ENCODE assay signal across 19 cellular contexts in genomic region chr21:30349572-30349971, GRCh38. TPM values are rescaled to one million over a fixed set of nuclear protein-coding genes. Genes with fewer than 3 reads are reported as not detected.
DNase-seq lines count a peak whose midpoint lies in the region; ATAC-seq, FAIRE-seq and TF ChIP-seq lines count a peak whose summit lies in the region.
"Had no signal": no experiment of that assay in that cellular context is flagged by ENCODE, and none has a peak within 500 bp of the region (broad histone marks: within the 10 kb centered on the region; RNA-seq: fewer than 3 reads in every experiment).

No MANE protein-coding gene starts in this region.

- peaks cover 8 to 15% of the 10 kb centered on the region in 2 experiments; a peak in 4 of 5 replicates for H3K9me3 Mint-ChIP-seq in H9
- no peaks in the 10 kb centered on the region for H3K9me3 Mint-ChIP-seq in activated T-helper 1 cell treated with anti-CD3 and anti-CD28 coated beads, Interleukin-12 subunit alpha, Interleukin-12 subunit beta, Interleukin-2, Interleukin-4 antibody, amounts not matched to agents 30 ng/mL and 10 ng/mL and 1 ng/mL, durations not matched to agents 14 hours and 24 hours and 36 hours

- CTCF ChIA-PET in GM10248 (lab: Yijun Ruan, JAX) = interaction anchor here (0.7 to 1.4 kb wide), 3 partner anchors 9 to 81 kb away, joined by 3 read pairs; no protein-coding TSS in a partner anchor

- H3K79me1 ChIP-seq in mesendoderm (ENCODE audit: low read length) (no peaks in the 10 kb centered on the region), H9 (ENCODE audit: insufficient read depth, low read depth, low read length, poor library complexity, severe bottlenecking) (no peaks in the 10 kb centered on the region)

- WGBS in mesendoderm (ENCODE audit: extremely low coverage, insufficient coverage, low lambda C conversion rate) = no CpG with 5 or more reads among the region's 3 CpGs
- WGBS in H9 (ENCODE audit: extremely low coverage, insufficient read length, low lambda C conversion rate) = no CpG with 5 or more reads among the region's 3 CpGs

- no peak overlapping the region for H3K27ac ChIP-seq in RWPE2 (ENCODE audit: poor library complexity, severe bottlenecking)
- no peak overlapping the region for H3K27ac ChIP-seq in mesendoderm (ENCODE audit: low read depth, low read length)
- no peak overlapping the region for H3K27ac ChIP-seq in H9 (ENCODE audit: insufficient read length, low read depth, low read length)
- no peak overlapping the region for H3K27ac ChIP-seq in kidney (ENCODE audit: low read depth in 2 of 2, low read length in 2 of 2)
- H3K27ac ChIP-seq: Peyer's patch had no signal

- no peak overlapping the region for H4K8ac ChIP-seq in mesendoderm (ENCODE audit: low read depth, low read length)
- H4K8ac ChIP-seq in H9 (replicated peaks; ENCODE audit: insufficient read length, low read depth, low read length) = no peak overlapping the region

- H3K4ac ChIP-seq in mesendoderm (ENCODE audit: low read depth, low read length) (no peak overlapping the region), H9 (ENCODE audit: low read depth, low read length) (no peak overlapping the region)

- H3K56ac ChIP-seq in mesendoderm (ENCODE audit: low read length) (no peak overlapping the region), H9 (ENCODE audit: insufficient read length, low read depth, low read length) (no peak overlapping the region)

- DNase-seq in Daoy (ENCODE audit: low read depth) = peak; percentile 30
- DNase-seq in NCI-H146 treated with DMSO at 0.1 percent for 48 hours (lab: John Stamatoyannopoulos, UW; ENCODE audit: unreplicated experiment) = peak; percentile 52
- no peak for DNase-seq in RWPE2 (ENCODE audit: low spot score)
- DNase-seq in mesendoderm = peak; percentile 21
- no peak for DNase-seq in H9
- no peak for DNase-seq in GM10248 (ENCODE audit: extremely low spot score)
- no peak for DNase-seq in kidney
- no peak for DNase-seq in activated T-helper 1 cell treated with anti-CD3 and anti-CD28 coated beads, Interleukin-12 subunit alpha, Interleukin-12 subunit beta, Interleukin-2, Interleukin-4 antibody, amounts not matched to agents 30 ng/mL and 10 ng/mL and 1 ng/mL, durations not matched to agents 14 hours and 24 hours and 36 hours (ENCODE audit: low spot score)
- DNase-seq: ACHN; Calu3; CD4-positive, CD25-positive, alpha-beta regulatory T cell; GOT3; NCI-H1417 treated with DMSO at 0.1 percent for 48 hours; NCI-H2081 treated with DMSO at 0.1 percent for 48 hours; NCI-H345; NCI-H774; Peyer's patch had no signal

- intact Hi-C loops in kidney (cut with DNase I) = loop anchor here (10.0 kb wide), 1 partner anchor 735 kb away; no protein-coding TSS in a partner anchor
- intact Hi-C loops in activated T-helper 1 cell treated with anti-CD3 and anti-CD28 coated beads, Interleukin-12 subunit alpha, Interleukin-12 subunit beta, Interleukin-2, Interleukin-4 antibody, amounts not matched to agents 30 ng/mL and 10 ng/mL and 1 ng/mL, durations not matched to agents 14 hours and 24 hours and 36 hours (cut with micrococcal nuclease) = no loop called here

- H3K27me3 ChIP-seq in RWPE2 (ENCODE audit: insufficient read depth, poor library complexity, severe bottlenecking) (no peaks in the 10 kb centered on the region), mesendoderm (ENCODE audit: insufficient read depth, low read length, poor library complexity) (no peaks in the 10 kb centered on the region), H9 (ENCODE audit: insufficient read depth, low read length) (no peaks in the 10 kb centered on the region)
- H3K27me3 ChIP-seq: Peyer's patch had no signal

- no peak overlapping the region for H2BK12ac ChIP-seq in H9 (ENCODE audit: insufficient read length, low read depth, low read length)

- H2BK15ac ChIP-seq in mesendoderm (replicated peaks; ENCODE audit: low read depth) = no peak overlapping the region
- no peak overlapping the region for H2BK15ac ChIP-seq in H9 (ENCODE audit: low read depth, low read length)

- no peak overlapping the region for H3K18ac ChIP-seq in mesendoderm (ENCODE audit: low read length)
- no peak overlapping the region for H3K18ac ChIP-seq in H9 (ENCODE audit: insufficient read length, low read depth, low read length)

- no peak overlapping the region for H3K23ac ChIP-seq in mesendoderm (ENCODE audit: low read length)
- no peak overlapping the region for H3K23ac ChIP-seq in H9 (ENCODE audit: insufficient read length, low read depth, low read length)

- no peaks in the 10 kb centered on the region for H4K20me1 ChIP-seq in H9 (ENCODE audit: control insufficient read depth, insufficient read depth, insufficient read length)

- H3K4me1 ChIP-seq in RWPE2 (ENCODE audit: insufficient read depth, poor library complexity, severe bottlenecking) (no peaks in the 10 kb centered on the region), mesendoderm (ENCODE audit: control insufficient read depth, low read depth, low read length) (no peaks in the 10 kb centered on the region), H9 (ENCODE audit: insufficient read depth, low read length) (peaks cover 4% of the 10 kb centered on the region; the same call in 1 of the 2 replicates), kidney (ENCODE audit: control insufficient read depth in 1 of 2, insufficient read depth in 1 of 2, low read depth in 1 of 2, low read length in 2 of 2) (no peaks in the 10 kb centered on the region)
- H3K4me1 ChIP-seq: Peyer's patch had no signal

- TF ChIP-seq CTCF in RWPE2 (IDR thresholded peaks at IDR 0.05; ENCODE audit: poor library complexity, severe bottlenecking) (no peak), H9 (conservative IDR thresholded peaks at IDR 0.05) (no peak), GM10248 (IDR thresholded peaks at IDR 0.05; ENCODE audit: control extremely low read depth, extremely low read depth, low read depth, missing control alignments) (no peak), kidney (IDR thresholded peaks at IDR 0.05; ENCODE audit: borderline replicate concordance, extremely low read depth, insufficient read depth) (no peak)

- H2BK5ac ChIP-seq in mesendoderm (ENCODE audit: low read length) = no peak overlapping the region
- no peak overlapping the region for H2BK5ac ChIP-seq in H9 (ENCODE audit: insufficient read length, low read length)

- no peak overlapping the region for H3K4me3 Mint-ChIP-seq in H9
- no peak overlapping the region for H3K4me3 Mint-ChIP-seq in activated T-helper 1 cell treated with anti-CD3 and anti-CD28 coated beads, Interleukin-12 subunit alpha, Interleukin-12 subunit beta, Interleukin-2, Interleukin-4 antibody, amounts not matched to agents 30 ng/mL and 10 ng/mL and 1 ng/mL, durations not matched to agents 14 hours and 24 hours and 36 hours
- H3K4me3 Mint-ChIP-seq: CD4-positive, CD25-positive, alpha-beta regulatory T cell had no signal

- H3K9ac ChIP-seq in mesendoderm (ENCODE audit: low read length) = no peak overlapping the region
- H3K9ac ChIP-seq in H9 (ENCODE audit: extremely low read depth, insufficient read length, low read length) = no peak overlapping the region
- no peak overlapping the region for H3K9ac ChIP-seq in kidney (ENCODE audit: low read length in 2 of 2)

- no peak overlapping the region for H2AFZ ChIP-seq in H9 (ENCODE audit: low read length)

- H2BK20ac ChIP-seq in H9 (ENCODE audit: low read depth, low read length, poor library complexity, severe bottlenecking) = no peak overlapping the region

- H2AK5ac ChIP-seq in mesendoderm (ENCODE audit: low read length) (no peak overlapping the region), H9 (ENCODE audit: insufficient read length, low read length) (no peak overlapping the region)

- H3K4me1 Mint-ChIP-seq in H9 = peaks cover 13 to 29% of the 10 kb centered on the region in 2 experiments
- no peaks in the 10 kb centered on the region for H3K4me1 Mint-ChIP-seq in activated T-helper 1 cell treated with anti-CD3 and anti-CD28 coated beads, Interleukin-12 subunit alpha, Interleukin-12 subunit beta, Interleukin-2, Interleukin-4 antibody, amounts not matched to agents 30 ng/mL and 10 ng/mL and 1 ng/mL, durations not matched to agents 14 hours and 24 hours and 36 hours (ENCODE audit: low read depth)
- H3K4me1 Mint-ChIP-seq: CD4-positive, CD25-positive, alpha-beta regulatory T cell had no signal

- H3K36me3 Mint-ChIP-seq in H9 (ENCODE audit: insufficient read depth in 1 of 3, low read depth in 3 of 3) = peaks cover 0 to 7% (median 0%) of the 10 kb centered on the region in 3 experiments; a peak in 1 of 7 replicates
- H3K36me3 Mint-ChIP-seq in activated T-helper 1 cell treated with anti-CD3 and anti-CD28 coated beads, Interleukin-12 subunit alpha, Interleukin-12 subunit beta, Interleukin-2, Interleukin-4 antibody, amounts not matched to agents 30 ng/mL and 10 ng/mL and 1 ng/mL, durations not matched to agents 14 hours and 24 hours and 36 hours (ENCODE audit: low read depth) = no peaks in the 10 kb centered on the region
- H3K36me3 Mint-ChIP-seq: CD4-positive, CD25-positive, alpha-beta regulatory T cell had no signal

- no peaks in the 10 kb centered on the region for H3K79me2 ChIP-seq in mesendoderm (ENCODE audit: control insufficient read depth, insufficient read depth, low read length)
- H3K79me2 ChIP-seq in H9 (ENCODE audit: insufficient read depth, low read length) = no peaks in the 10 kb centered on the region

- H4K5ac ChIP-seq in mesendoderm (ENCODE audit: low read length) (no peak overlapping the region), H9 (ENCODE audit: insufficient read length, low read depth, low read length) (no peak overlapping the region)

- no peak overlapping the region for H3K4me3 ChIP-seq in RWPE2 (ENCODE audit: severe bottlenecking)
- no peak overlapping the region for H3K4me3 ChIP-seq in mesendoderm (ENCODE audit: low read length)
- no peak overlapping the region for H3K4me3 ChIP-seq in kidney (ENCODE audit: low read length in 2 of 2)
- H3K4me3 ChIP-seq: Peyer's patch had no signal

- H3K27ac Mint-ChIP-seq in H9 = no peak overlapping the region
- no peak overlapping the region for H3K27ac Mint-ChIP-seq in activated T-helper 1 cell treated with anti-CD3 and anti-CD28 coated beads, Interleukin-12 subunit alpha, Interleukin-12 subunit beta, Interleukin-2, Interleukin-4 antibody, amounts not matched to agents 30 ng/mL and 10 ng/mL and 1 ng/mL, durations not matched to agents 14 hours and 24 hours and 36 hours
- H3K27ac Mint-ChIP-seq: CD4-positive, CD25-positive, alpha-beta regulatory T cell had no signal

- no peak overlapping the region for H3T11ph ChIP-seq in H9 (ENCODE audit: low read length)

- FAIRE-seq in kidney (lab: Jason Lieb, UNC) = no peak
- FAIRE-seq: GM12891 had no signal

- ATAC-seq in RWPE2 (ENCODE audit: low read depth) = peak; percentile 52; the same call in 2 of the 3 replicates

- no peaks in the 10 kb centered on the region for H3K36me3 ChIP-seq in RWPE2 (ENCODE audit: low read depth)
- H3K36me3 ChIP-seq in mesendoderm (ENCODE audit: control insufficient read depth, insufficient read depth, low read length) = no peaks in the 10 kb centered on the region
- H3K36me3 ChIP-seq in kidney (ENCODE audit: control insufficient read depth in 1 of 2, insufficient read depth in 2 of 2, low read length in 2 of 2) = no peaks in the 10 kb centered on the region
- H3K36me3 ChIP-seq: Peyer's patch had no signal

- POLR2A ChIA-PET in GM10248 (lab: Yijun Ruan, JAX) = no interaction called here

- no peak overlapping the region for H3K4me2 ChIP-seq in mesendoderm (ENCODE audit: low read length)
- no peak overlapping the region for H3K4me2 ChIP-seq in H9 (ENCODE audit: insufficient read depth, insufficient read length, low read length)

- no peak overlapping the region for H3K14ac ChIP-seq in H9 (ENCODE audit: insufficient read depth, low read length)

- H2BK120ac ChIP-seq in mesendoderm (ENCODE audit: low read depth, low read length) = no peak overlapping the region
- no peak overlapping the region for H2BK120ac ChIP-seq in H9 (ENCODE audit: low read depth, low read length, poor library complexity, severe bottlenecking)

- H4K91ac ChIP-seq in H9 (ENCODE audit: insufficient read length, low read depth, low read length) = no peak overlapping the region

- H3K9me3 ChIP-seq in RWPE2 (ENCODE audit: severe bottlenecking) (no peaks in the 10 kb centered on the region), H9 (ENCODE audit: control insufficient read depth, low read depth, low read length) (no peaks in the 10 kb centered on the region), kidney (ENCODE audit: control insufficient read depth in 1 of 2, low read length in 2 of 2) (peaks cover 0 to 2% of the 10 kb centered on the region in 2 donors)
- H3K9me3 ChIP-seq: Peyer's patch had no signal

- H3K23me2 ChIP-seq in H9 (ENCODE audit: insufficient read length, low read depth, low read length, poor library complexity, severe bottlenecking) = no peaks in the 10 kb centered on the region

- no peaks in the 10 kb centered on the region for H3K27me3 Mint-ChIP-seq in H9 (ENCODE audit: low read depth)
- no peaks in the 10 kb centered on the region for H3K27me3 Mint-ChIP-seq in activated T-helper 1 cell treated with anti-CD3 and anti-CD28 coated beads, Interleukin-12 subunit alpha, Interleukin-12 subunit beta, Interleukin-2, Interleukin-4 antibody, amounts not matched to agents 30 ng/mL and 10 ng/mL and 1 ng/mL, durations not matched to agents 14 hours and 24 hours and 36 hours (ENCODE audit: insufficient read depth)
- H3K27me3 Mint-ChIP-seq: CD4-positive, CD25-positive, alpha-beta regulatory T cell had no signal

RNA-seq across cellular contexts. Expression of gene KRTAP23-1, which starts 1.2 kb away (rescaled TPM):
- not detected in 2 replicates for total RNA-seq in Daoy (2014; rRNA removed; shearing (Covaris generic))
- not detected for polyA plus RNA-seq in mesendoderm (2013, experiment 1 of 2)
- polyA plus RNA-seq in mesendoderm (2013, experiment 2 of 2) = not detected
- total RNA-seq in H9 (2021) = not detected in 2 replicates
- total RNA-seq in kidney = not detected
- polyA plus RNA-seq in kidney (ENCODE audit: insufficient read depth, low read depth, low replicate concordance) = not detected
- not detected in 2 replicates for total RNA-seq in activated T-helper 1 cell treated with anti-CD3 and anti-CD28 coated beads, Interleukin-12 subunit alpha, Interleukin-12 subunit beta, Interleukin-2, Interleukin-4 antibody, amounts not matched to agents 30 ng/mL and 10 ng/mL and 1 ng/mL, durations not matched to agents 14 hours and 24 hours and 36 hours
- total RNA-seq: Calu3; CD4-positive, CD25-positive, alpha-beta regulatory T cell; G401; Peyer's patch had no signal
- polyA plus RNA-seq: CD4-positive, CD25-positive, alpha-beta regulatory T cell had no signal

RNA-seq across cellular contexts. Expression of gene KRTAP27-1, which starts 12.1 kb away (rescaled TPM):
- not detected in 2 replicates for total RNA-seq in Daoy (2014; rRNA removed; shearing (Covaris generic))
- not detected for polyA plus RNA-seq in mesendoderm (2013, experiment 1 of 2)
- not detected for polyA plus RNA-seq in mesendoderm (2013, experiment 2 of 2)
- total RNA-seq in H9 (2021) (not detected in 2 replicates), kidney (not detected)
- polyA plus RNA-seq in kidney (ENCODE audit: insufficient read depth, low read depth, low replicate concordance) = not detected
- total RNA-seq in activated T-helper 1 cell treated with anti-CD3 and anti-CD28 coated beads, Interleukin-12 subunit alpha, Interleukin-12 subunit beta, Interleukin-2, Interleukin-4 antibody, amounts not matched to agents 30 ng/mL and 10 ng/mL and 1 ng/mL, durations not matched to agents 14 hours and 24 hours and 36 hours = not detected in 2 replicates
- total RNA-seq: Calu3; CD4-positive, CD25-positive, alpha-beta regulatory T cell; G401; Peyer's patch had no signal
- polyA plus RNA-seq: CD4-positive, CD25-positive, alpha-beta regulatory T cell had no signal

RNA-seq across cellular contexts. Expression of gene KRTAP13-2, which starts 22.5 kb away (rescaled TPM):
- not detected in 2 replicates for total RNA-seq in Daoy (2014; rRNA removed; shearing (Covaris generic))
- polyA plus RNA-seq in mesendoderm (2013, experiment 1 of 2) = not detected
- polyA plus RNA-seq in mesendoderm (2013, experiment 2 of 2) = not detected
- total RNA-seq in H9 (2021) = not detected in 2 replicates
- total RNA-seq in kidney = not detected
- polyA plus RNA-seq in kidney (ENCODE audit: insufficient read depth, low read depth, low replicate concordance) = not detected
- total RNA-seq in activated T-helper 1 cell treated with anti-CD3 and anti-CD28 coated beads, Interleukin-12 subunit alpha, Interleukin-12 subunit beta, Interleukin-2, Interleukin-4 antibody, amounts not matched to agents 30 ng/mL and 10 ng/mL and 1 ng/mL, durations not matched to agents 14 hours and 24 hours and 36 hours = not detected in 2 replicates
- total RNA-seq: Calu3; CD4-positive, CD25-positive, alpha-beta regulatory T cell; G401; Peyer's patch had no signal
- polyA plus RNA-seq: CD4-positive, CD25-positive, alpha-beta regulatory T cell had no signal

RNA-seq across cellular contexts. Expression of gene KRTAP26-1, which starts 29.5 kb away (rescaled TPM):
- total RNA-seq in Daoy (2014; rRNA removed; shearing (Covaris generic)) = not detected in 2 replicates
- polyA plus RNA-seq in mesendoderm (2013, experiment 1 of 2) = not detected
- not detected for polyA plus RNA-seq in mesendoderm (2013, experiment 2 of 2)
- total RNA-seq in H9 (2021) = not detected in 2 replicates
- not detected for total RNA-seq in kidney
- polyA plus RNA-seq in kidney (ENCODE audit: insufficient read depth, low read depth, low replicate concordance) = not detected
- total RNA-seq in activated T-helper 1 cell treated with anti-CD3 and anti-CD28 coated beads, Interleukin-12 subunit alpha, Interleukin-12 subunit beta, Interleukin-2, Interleukin-4 antibody, amounts not matched to agents 30 ng/mL and 10 ng/mL and 1 ng/mL, durations not matched to agents 14 hours and 24 hours and 36 hours = not detected in 2 replicates
- total RNA-seq: Calu3; CD4-positive, CD25-positive, alpha-beta regulatory T cell; G401; Peyer's patch had no signal
- polyA plus RNA-seq: CD4-positive, CD25-positive, alpha-beta regulatory T cell had no signal

RNA-seq across cellular contexts. Expression of gene KRTAP13-1, which starts 46.3 kb away (rescaled TPM):
- not detected in 2 replicates for total RNA-seq in Daoy (2014; rRNA removed; shearing (Covaris generic))
- not detected for polyA plus RNA-seq in mesendoderm (2013, experiment 1 of 2)
- not detected for polyA plus RNA-seq in mesendoderm (2013, experiment 2 of 2)
- total RNA-seq in H9 (2021) = not detected in 2 replicates
- total RNA-seq in kidney = not detected
- not detected for polyA plus RNA-seq in kidney (ENCODE audit: insufficient read depth, low read depth, low replicate concordance)
- total RNA-seq in activated T-helper 1 cell treated with anti-CD3 and anti-CD28 coated beads, Interleukin-12 subunit alpha, Interleukin-12 subunit beta, Interleukin-2, Interleukin-4 antibody, amounts not matched to agents 30 ng/mL and 10 ng/mL and 1 ng/mL, durations not matched to agents 14 hours and 24 hours and 36 hours = not detected in 2 replicates
- total RNA-seq: Calu3; CD4-positive, CD25-positive, alpha-beta regulatory T cell; G401; Peyer's patch had no signal
- polyA plus RNA-seq: CD4-positive, CD25-positive, alpha-beta regulatory T cell had no signal

Comparison
In these comparisons a context has a peak if more than half of its experiments do, and no peak if none do; other contexts are left out.
1. DNase-seq: peak in Daoy (single experiment), NCI-H146 treated with DMSO at 0.1 percent for 48 hours (single experiment) and mesendoderm (single experiment); none in RWPE2 (single experiment), H9 (single experiment), GM10248 (single experiment), kidney (single experiment) and activated T-helper 1 cell treated with anti-CD3 and anti-CD28 coated beads, Interleukin-12 subunit alpha, Interleukin-12 subunit beta, Interleukin-2, Interleukin-4 antibody, amounts not matched to agents 30 ng/mL and 10 ng/mL and 1 ng/mL, durations not matched to agents 14 hours and 24 hours and 36 hours (single experiment).